Comparison of ENCODE assay signal across 8 cellular contexts in the genomic region with DNA sequence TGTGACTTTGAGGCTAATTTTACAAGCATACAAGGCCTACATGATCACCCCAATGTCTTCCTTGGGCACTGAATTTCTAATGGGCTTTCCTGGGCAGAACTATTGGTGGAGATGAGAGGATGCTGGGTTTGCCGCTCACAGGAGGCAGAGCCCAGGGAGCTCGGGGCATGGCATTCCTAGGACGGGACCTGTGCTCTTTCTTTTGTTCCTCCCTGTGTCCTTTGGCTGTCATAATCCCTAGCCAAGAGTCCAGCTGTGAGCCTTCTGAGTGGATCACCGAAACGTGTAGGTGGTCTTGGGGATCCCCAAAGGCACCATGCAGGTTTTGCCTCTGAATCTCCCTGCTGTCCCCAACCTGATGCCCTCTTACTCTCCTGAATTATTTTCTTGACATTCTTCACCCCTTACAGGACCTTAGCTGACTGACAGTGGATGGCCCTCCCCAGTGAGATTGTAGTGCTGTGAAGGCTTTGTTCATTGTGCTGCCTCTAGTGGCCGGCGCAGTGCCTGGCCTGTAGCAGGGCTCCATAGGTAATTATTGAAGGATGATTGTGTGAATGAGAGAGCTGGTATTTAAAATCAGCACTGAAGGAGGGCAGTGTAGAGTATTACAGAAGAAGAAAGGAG.
DNase-seq lines count a peak whose midpoint lies in the region; ATAC-seq, FAIRE-seq and TF ChIP-seq lines count a peak whose summit lies in the region.

No MANE protein-coding gene starts in this region.

- no peaks in the 10 kb centered on the region for H4K20me1 ChIP-seq in GM12878 (ENCODE audit: control insufficient read depth, insufficient read depth)
- no peaks in the 10 kb centered on the region for H4K20me1 ChIP-seq in osteoblast (ENCODE audit: insufficient read depth, low read length)

- in situ Hi-C loops in GM12878 (cut with MboI): no loop called here

- no peak for FAIRE-seq in GM12878 (lab: Jason Lieb, UNC)

- BruUV-seq in GM12878 (replicated peaks; lab: Mats Ljungman, UMichigan): no TSS peak

- no peaks in the 10 kb centered on the region; a peak in 1 of 4 replicates for H3K36me3 ChIP-seq in GM12878 (ENCODE audit: control insufficient read depth in 2 of 2, insufficient read depth in 2 of 2, low read length in 1 of 2)
- H3K36me3 ChIP-seq in osteoblast (ENCODE audit: insufficient read depth, low read length): no peaks in the 10 kb centered on the region
- no peaks in the 10 kb centered on the region for H3K36me3 ChIP-seq in stomach

- H3K9ac ChIP-seq in GM12878 (ENCODE audit: control insufficient read depth, insufficient read depth, low read length): no peak overlapping the region

- ATAC-seq in HG03432 (IDR thresholded peaks at IDR 0.05; ENCODE audit: unreplicated experiment) (peak; percentile 90), GM12878 (peak; percentile 100), right cardiac atrium (no peak)

- TF ChIP-seq CTCF in GM12878 (IDR thresholded peaks at IDR 0.05 in 2 of 3, conservative IDR thresholded peaks at IDR 0.05 in 1 of 3; ENCODE audit: control insufficient read depth in 2 of 3, extremely low read depth in 1 of 3, insufficient read depth in 1 of 3, low read depth in 3 of 3, low read length in 3 of 3): peak; percentile 44 to 78 (median 66)
- TF ChIP-seq CTCF in osteoblast (IDR thresholded peaks at IDR 0.05; ENCODE audit: extremely low read depth, low read depth, low read length): peak; percentile 54
- TF ChIP-seq CTCF in stomach (IDR thresholded peaks at IDR 0.05): peak in 1 of 7 experiments; percentile 22

- CTCF ChIA-PET in GM12878 (lab: Yijun Ruan, JAX): interaction anchor here (0.7 to 3.5 kb wide), 16 partner anchors 9 to 222 kb away, joined by 3 to 12 read pairs (median 4); no protein-coding TSS in a partner anchor

- no peaks in the 10 kb centered on the region for H3K79me2 ChIP-seq in GM12878 (ENCODE audit: control insufficient read depth, insufficient read depth, low read length)
- peaks cover 3% of the 10 kb centered on the region for H3K79me2 ChIP-seq in osteoblast (ENCODE audit: insufficient read depth, low read length)

- H3K9me3 ChIP-seq in GM12878 (replicated peaks; ENCODE audit: control insufficient read depth, insufficient read depth, low read length) (no peaks in the 10 kb centered on the region), osteoblast (ENCODE audit: low read depth, low read length) (no peaks in the 10 kb centered on the region), stomach (no peaks in the 10 kb centered on the region), right cardiac atrium (ENCODE audit: control insufficient read depth, low read length) (no peaks in the 10 kb centered on the region)

- peak; percentile 0 for DNase-seq in stimulated activated naive CD4-positive, alpha-beta T cell treated with Interleukin-2 at 50 U/mL for 16 hours (lab: John Stamatoyannopoulos, UW)
- no peak for DNase-seq in stimulated activated naive CD4-positive, alpha-beta T cell (lab: John Stamatoyannopoulos, UW)
- no peak for DNase-seq in GM12878 (ENCODE audit: low read depth, low spot score)
- DNase-seq in osteoblast (ENCODE audit: insufficient read length, low spot score, missing footprints): no peak
- no peak for DNase-seq in stomach
- DNase-seq in Ammon's horn (ENCODE audit: low spot score): no peak
- DNase-seq in right cardiac atrium: no peak

- SMC1A ChIA-PET in GM12878 (lab: Charles Lee; ENCODE audit: uncharacterized antibody, unreplicated experiment): interaction anchor here (0.6 to 3.3 kb wide), 6 partner anchors 10 to 435 kb away, joined by 3 to 13 read pairs (median 4); no protein-coding TSS in a partner anchor

- H3K4me2 ChIP-seq in GM12878 (ENCODE audit: control insufficient read depth, insufficient read depth) (no peak overlapping the region), osteoblast (ENCODE audit: insufficient read depth, low read length) (no peak overlapping the region)

- POLR2A ChIA-PET in GM12878 (lab: Charles Lee): no interaction called here

- H3K4me1 ChIP-seq in GM12878 (ENCODE audit: control insufficient read depth, insufficient read depth, low read length) (no peaks in the 10 kb centered on the region), osteoblast (ENCODE audit: insufficient read depth, low read length) (peaks cover 22% of the 10 kb centered on the region), stomach (no peaks in the 10 kb centered on the region), right cardiac atrium (ENCODE audit: control insufficient read depth, insufficient read depth, low read length) (no peaks in the 10 kb centered on the region)

- peak; percentile 41 for TF ChIP-seq RAD21 in GM12878 (IDR thresholded peaks at IDR 0.05; ENCODE audit: insufficient read depth, low read depth, low read length)

- no peak overlapping the region for H2AFZ ChIP-seq in GM12878 (ENCODE audit: control insufficient read depth, low read depth, low read length)
- H2AFZ ChIP-seq in osteoblast (ENCODE audit: low read length): peak overlapping the region; percentile 72

- H3K27me3 ChIP-seq in GM12878 (replicated peaks in 1 of 2; ENCODE audit: control insufficient read depth in 2 of 2, insufficient read depth in 2 of 2, low read length in 1 of 2) (no peaks in the 10 kb centered on the region), osteoblast (ENCODE audit: insufficient read depth, low read length) (no peaks in the 10 kb centered on the region), stomach (no peaks in the 10 kb centered on the region), right cardiac atrium (ENCODE audit: control insufficient read depth, insufficient read depth) (no peaks in the 10 kb centered on the region)

- 69% methylated on average over 7 of the region's 7 CpGs for WGBS in GM12878 (ENCODE audit: insufficient coverage, insufficient replicate concordance, low lambda C conversion rate, missing lambda C conversion rate)
- WGBS in stomach, 5 donors: 88 to 93% (median 90%) methylated on average over 7 of the region's 7 CpGs
- WGBS in right cardiac atrium: 88% methylated on average over 7 of the region's 7 CpGs

- no peak for TF ChIP-seq POLR2A in GM12878 (IDR thresholded peaks at IDR 0.05; ENCODE audit: low read depth, low read length)
- TF ChIP-seq POLR2A in stomach (IDR thresholded peaks at IDR 0.05): no peak

- no peak overlapping the region for H3K27ac ChIP-seq in GM12878 (ENCODE audit: control insufficient read depth, insufficient read depth)
- H3K27ac ChIP-seq in osteoblast (ENCODE audit: low read depth, low read length): peak overlapping the region; percentile 73
- no peak overlapping the region for H3K27ac ChIP-seq in stomach
- no peak overlapping the region for H3K27ac ChIP-seq in right cardiac atrium (ENCODE audit: low read length)

- TF ChIP-seq EP300 in GM12878 (IDR thresholded peaks at IDR 0.05; ENCODE audit: borderline replicate concordance in 1 of 2, control insufficient read depth in 1 of 2, low read depth in 2 of 2, low read length in 2 of 2) (no peak), stomach (IDR thresholded peaks at IDR 0.05) (no peak)

- H3K4me3 ChIP-seq in GM12878 (no peak overlapping the region), osteoblast (ENCODE audit: insufficient read depth, low read length) (no peak overlapping the region), stomach (no peak overlapping the region), right cardiac atrium (ENCODE audit: low read length) (no peak overlapping the region)

- RAD21 ChIA-PET in GM12878 (lab: Charles Lee; ENCODE audit: unreplicated experiment): interaction anchor here (0.6 to 0.9 kb wide), 3 partner anchors 49 to 174 kb away, joined by 3 read pairs; no protein-coding TSS in a partner anchor

- intact Hi-C loops in GM12878 (cut with micrococcal nuclease; ENCODE audit: unreplicated experiment) (no loop called here), stomach (cut with DNase I; ENCODE audit: low total_unique reads) (no loop called here), right cardiac atrium (cut with DNase I) (no loop called here)

TF ChIP-seq in GM12878, 131 proteins besides CTCF, POLR2A, EP300 and RAD21 (continues in another document):
- TF ChIP-seq PBX3 (IDR thresholded peaks at IDR 0.05; ENCODE audit: insufficient replicate concordance, low read depth, low read length) (peak; percentile 84), YY1 (IDR thresholded peaks at IDR 0.05; ENCODE audit: low read depth, low read length) (0 out of 2 replicates have a peak, but pooled peaks have one; percentile 35)
- TF ChIP-seq, protein P1, sequence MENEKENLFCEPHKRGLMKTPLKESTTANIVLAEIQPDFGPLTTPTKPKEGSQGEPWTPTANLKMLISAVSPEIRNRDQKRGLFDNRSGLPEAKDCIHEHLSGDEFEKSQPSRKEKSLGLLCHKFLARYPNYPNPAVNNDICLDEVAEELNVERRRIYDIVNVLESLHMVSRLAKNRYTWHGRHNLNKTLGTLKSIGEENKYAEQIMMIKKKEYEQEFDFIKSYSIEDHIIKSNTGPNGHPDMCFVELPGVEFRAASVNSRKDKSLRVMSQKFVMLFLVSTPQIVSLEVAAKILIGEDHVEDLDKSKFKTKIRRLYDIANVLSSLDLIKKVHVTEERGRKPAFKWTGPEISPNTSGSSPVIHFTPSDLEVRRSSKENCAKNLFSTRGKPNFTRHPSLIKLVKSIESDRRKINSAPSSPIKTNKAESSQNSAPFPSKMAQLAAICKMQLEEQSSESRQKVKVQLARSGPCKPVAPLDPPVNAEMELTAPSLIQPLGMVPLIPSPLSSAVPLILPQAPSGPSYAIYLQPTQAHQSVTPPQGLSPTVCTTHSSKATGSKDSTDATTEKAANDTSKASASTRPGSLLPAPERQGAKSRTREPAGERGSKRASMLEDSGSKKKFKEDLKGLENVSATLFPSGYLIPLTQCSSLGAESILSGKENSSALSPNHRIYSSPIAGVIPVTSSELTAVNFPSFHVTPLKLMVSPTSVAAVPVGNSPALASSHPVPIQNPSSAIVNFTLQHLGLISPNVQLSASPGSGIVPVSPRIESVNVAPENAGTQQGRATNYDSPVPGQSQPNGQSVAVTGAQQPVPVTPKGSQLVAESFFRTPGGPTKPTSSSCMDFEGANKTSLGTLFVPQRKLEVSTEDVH (IDR thresholded peaks at IDR 0.05; ENCODE audit: low read depth, partially characterized antibody): no peak

Comparison
In these comparisons a context has a peak if more than half of its experiments do, and no peak if none do; other contexts are left out.
1. ATAC-seq: peak in HG03432 (single experiment) and GM12878 (single experiment); none in right cardiac atrium (0 of 2).